In genomic region chr12:130161261-130162231, GRCh38 we compare ENCODE assay signal across 9 cellular contexts. TPM values are rescaled to one million over a fixed set of nuclear protein-coding genes. Genes with fewer than 3 reads are reported as not detected.
DNase-seq lines count a peak whose midpoint lies in the region; ATAC-seq, FAIRE-seq and TF ChIP-seq lines count a peak whose summit lies in the region.
"Had no signal": no experiment of that assay in that cellular context is flagged by ENCODE, and none has a peak within 500 bp of the region (broad histone marks: within the 10 kb centered on the region; RNA-seq: fewer than 3 reads in every experiment).

No MANE protein-coding gene starts in this region.

- intact Hi-C loops in gastrocnemius medialis (cut with DNase I; ENCODE audit: low total_unique reads) = loop anchor here (5.0 kb wide), 1 partner anchor 34 kb away; no protein-coding TSS in a partner anchor

- H3K27ac Mint-ChIP-seq in activated naive CD8-positive, alpha-beta T cell treated with anti-CD3 and anti-CD28 coated beads, Interleukin-2, amount 50 U/mL, for 24 hours = no peak overlapping the region
- no peak overlapping the region for H3K27ac Mint-ChIP-seq in activated T-helper 17 cell treated with anti-CD3 and anti-CD28 coated beads, Interleukin-2, amount 50 U/mL, for 72 hours

- H3K9me3 ChIP-seq in HUES48 (ENCODE audit: control insufficient read depth, insufficient read depth, low read length) = no peaks in the 10 kb centered on the region
- H3K9me3 ChIP-seq in gastrocnemius medialis = no peaks in the 10 kb centered on the region

- H3K4me1 ChIP-seq in HUES48 (ENCODE audit: control insufficient read depth, insufficient read depth, low read length) = peaks cover 59% of the 10 kb centered on the region
- no peaks in the 10 kb centered on the region for H3K4me1 ChIP-seq in gastrocnemius medialis

- H3K36me3 ChIP-seq in HUES48 (ENCODE audit: control insufficient read depth, insufficient read depth, low read length) (no peaks in the 10 kb centered on the region), gastrocnemius medialis (no peaks in the 10 kb centered on the region)

- TF ChIP-seq POLR2A in gastrocnemius medialis (IDR thresholded peaks at IDR 0.05) = no peak

- no peaks in the 10 kb centered on the region for H3K9me3 Mint-ChIP-seq in activated naive CD8-positive, alpha-beta T cell treated with anti-CD3 and anti-CD28 coated beads, Interleukin-2, amount 50 U/mL, for 24 hours
- H3K9me3 Mint-ChIP-seq in activated T-helper 17 cell treated with anti-CD3 and anti-CD28 coated beads, Interleukin-2, amount 50 U/mL, for 72 hours = no peaks in the 10 kb centered on the region

- TF ChIP-seq CTCF in gastrocnemius medialis (IDR thresholded peaks at IDR 0.05 in 4 of 5, conservative IDR thresholded peaks at IDR 0.05 in 1 of 5) = no peak
- TF ChIP-seq CTCF in D721Med (IDR thresholded peaks at IDR 0.05; ENCODE audit: insufficient read depth, missing control alignments) = no peak

- in situ Hi-C loops in gastrocnemius medialis (cut with MboI; ENCODE audit: low sequenced_read_pairs in 4 of 4) = no loop called here

- peak overlapping the region; percentile 33 for H3K27ac ChIP-seq in HUES48 (ENCODE audit: low read depth, low read length)
- peak overlapping the region in 3 of 4 donors; percentile 23 to 39 (median 33) for H3K27ac ChIP-seq in gastrocnemius medialis

- H3K27me3 Mint-ChIP-seq in activated naive CD8-positive, alpha-beta T cell treated with anti-CD3 and anti-CD28 coated beads, Interleukin-2, amount 50 U/mL, for 24 hours = peaks cover 41% of the 10 kb centered on the region
- H3K27me3 Mint-ChIP-seq in activated T-helper 17 cell treated with anti-CD3 and anti-CD28 coated beads, Interleukin-2, amount 50 U/mL, for 72 hours = peaks cover 29% of the 10 kb centered on the region

- H3K4me3 ChIP-seq in HUES48 (ENCODE audit: low read depth, low read length) (peak overlapping the region; percentile 54), gastrocnemius medialis (peak overlapping the region; percentile 44 to 54 (median 50))

- no peak overlapping the region for H3K4me3 Mint-ChIP-seq in activated naive CD8-positive, alpha-beta T cell treated with anti-CD3 and anti-CD28 coated beads, Interleukin-2, amount 50 U/mL, for 24 hours
- H3K4me3 Mint-ChIP-seq in activated T-helper 17 cell treated with anti-CD3 and anti-CD28 coated beads, Interleukin-2, amount 50 U/mL, for 72 hours = no peak overlapping the region

- H3K9ac ChIP-seq in HUES48 (ENCODE audit: low read depth, low read length) = no peak overlapping the region

- FAIRE-seq in D721Med (lab: Jason Lieb, UNC) = no peak

- H3K4me1 Mint-ChIP-seq in activated naive CD8-positive, alpha-beta T cell treated with anti-CD3 and anti-CD28 coated beads, Interleukin-2, amount 50 U/mL, for 24 hours = peaks cover 3% of the 10 kb centered on the region
- no peaks in the 10 kb centered on the region for H3K4me1 Mint-ChIP-seq in activated T-helper 17 cell treated with anti-CD3 and anti-CD28 coated beads, Interleukin-2, amount 50 U/mL, for 72 hours

- H3K27me3 ChIP-seq in HUES48 (ENCODE audit: control insufficient read depth, insufficient read depth, low read length) (peaks cover 92% of the 10 kb centered on the region), gastrocnemius medialis (peaks cover 31 to 38% (median 34%) of the 10 kb centered on the region in 3 donors)

- H3K36me3 Mint-ChIP-seq in activated naive CD8-positive, alpha-beta T cell treated with anti-CD3 and anti-CD28 coated beads, Interleukin-2, amount 50 U/mL, for 24 hours (ENCODE audit: low read depth) = no peaks in the 10 kb centered on the region
- no peaks in the 10 kb centered on the region for H3K36me3 Mint-ChIP-seq in activated T-helper 17 cell treated with anti-CD3 and anti-CD28 coated beads, Interleukin-2, amount 50 U/mL, for 72 hours (ENCODE audit: low read depth)

- DNase-seq in activated naive CD8-positive, alpha-beta T cell treated with anti-CD3 and anti-CD28 coated beads, Interleukin-2, amount 50 U/mL, for 24 hours = peak; percentile 4
- DNase-seq in iPS-NIHi11 (ENCODE audit: low spot score) (peak; percentile 73), gastrocnemius medialis (no peak), SHP77 (lab: John Stamatoyannopoulos, UW) (no peak), occipital lobe (lab: John Stamatoyannopoulos, UW) (no peak), D721Med (ENCODE audit: insufficient read length, low spot score) (no peak)
- DNase-seq: NCI-H2171 had no signal

- no peak for ATAC-seq in activated naive CD8-positive, alpha-beta T cell treated with anti-CD3 and anti-CD28 coated beads, Interleukin-2, amount 50 U/mL, for 24 hours
- no peak for ATAC-seq in gastrocnemius medialis
- no peak for ATAC-seq in activated T-helper 17 cell treated with anti-CD3 and anti-CD28 coated beads, Interleukin-2, amount 50 U/mL, for 72 hours (replicated peaks)

RNA-seq across cellular contexts. Expression of gene FZD10, which starts 0.7 kb away (rescaled TPM):
- total RNA-seq in gastrocnemius medialis (1 to 10 TPM in 2 of 4 donors, under 1 TPM in 1, not detected in 1; 0.15 to 2.3 (median 1.1) TPM), occipital lobe (0.16 TPM)
- not detected for total RNA-seq in activated T-helper 17 cell treated with anti-CD3 and anti-CD28 coated beads, Interleukin-2, amount 50 U/mL, for 72 hours

Comparison
In these comparisons a context has a peak if more than half of its experiments do, and no peak if none do; other contexts are left out.
1. DNase-seq: peak in activated naive CD8-positive, alpha-beta T cell treated with anti-CD3 and anti-CD28 coated beads, Interleukin-2, amount 50 U/mL, for 24 hours (single experiment) and iPS-NIHi11 (single experiment); none in gastrocnemius medialis (0 of 2), SHP77 (0 of 2), occipital lobe (single experiment) and D721Med (single experiment).